9 cellular contexts compared by ENCODE assay signal in the genomic region with DNA sequence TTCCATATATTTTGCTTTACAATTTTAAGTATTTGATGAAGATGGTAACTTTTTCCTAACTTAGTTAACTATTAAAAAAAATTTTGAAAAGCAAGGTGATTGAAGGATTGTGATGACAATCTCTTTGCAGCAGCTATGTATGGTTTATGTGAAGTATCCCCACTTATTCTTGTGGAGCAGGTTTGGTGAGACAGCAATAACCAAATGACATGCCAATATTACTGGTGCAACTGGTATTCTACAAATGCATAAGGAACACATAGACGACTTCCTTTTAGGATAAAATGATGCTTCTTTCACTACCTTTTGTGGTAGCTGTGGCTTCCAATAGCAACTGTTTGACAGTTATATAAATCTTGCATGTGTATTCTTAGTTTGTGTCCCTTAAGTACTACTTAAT.
"Had no signal": no experiment of that assay in that cellular context is flagged by ENCODE, and none has a peak within 500 bp of the region (broad histone marks: within the 10 kb centered on the region; RNA-seq: fewer than 3 reads in every experiment).

No MANE protein-coding gene starts in this region.

- H3K4me2 ChIP-seq: GM23338 had no signal

- H3K4me3 ChIP-seq: GM23338, K562 had no signal

- H2AFZ ChIP-seq: GM23338 had no signal

- H3K27ac Mint-ChIP-seq: GM23338, H9 had no signal

- ATAC-seq: GM23338, K562 had no signal

- H3K9me3 Mint-ChIP-seq: GM23338, H9 had no signal

- DNase-seq: H9, HCEC 1CT, IMR-90, KG1 had no signal

- H3K4me3 Mint-ChIP-seq: GM23338, H9 had no signal

- FAIRE-seq: H1, H54, HTR-8/SVneo, K562 had no signal
